ENCODE assay signal across 8 cellular contexts in the genomic region with DNA sequence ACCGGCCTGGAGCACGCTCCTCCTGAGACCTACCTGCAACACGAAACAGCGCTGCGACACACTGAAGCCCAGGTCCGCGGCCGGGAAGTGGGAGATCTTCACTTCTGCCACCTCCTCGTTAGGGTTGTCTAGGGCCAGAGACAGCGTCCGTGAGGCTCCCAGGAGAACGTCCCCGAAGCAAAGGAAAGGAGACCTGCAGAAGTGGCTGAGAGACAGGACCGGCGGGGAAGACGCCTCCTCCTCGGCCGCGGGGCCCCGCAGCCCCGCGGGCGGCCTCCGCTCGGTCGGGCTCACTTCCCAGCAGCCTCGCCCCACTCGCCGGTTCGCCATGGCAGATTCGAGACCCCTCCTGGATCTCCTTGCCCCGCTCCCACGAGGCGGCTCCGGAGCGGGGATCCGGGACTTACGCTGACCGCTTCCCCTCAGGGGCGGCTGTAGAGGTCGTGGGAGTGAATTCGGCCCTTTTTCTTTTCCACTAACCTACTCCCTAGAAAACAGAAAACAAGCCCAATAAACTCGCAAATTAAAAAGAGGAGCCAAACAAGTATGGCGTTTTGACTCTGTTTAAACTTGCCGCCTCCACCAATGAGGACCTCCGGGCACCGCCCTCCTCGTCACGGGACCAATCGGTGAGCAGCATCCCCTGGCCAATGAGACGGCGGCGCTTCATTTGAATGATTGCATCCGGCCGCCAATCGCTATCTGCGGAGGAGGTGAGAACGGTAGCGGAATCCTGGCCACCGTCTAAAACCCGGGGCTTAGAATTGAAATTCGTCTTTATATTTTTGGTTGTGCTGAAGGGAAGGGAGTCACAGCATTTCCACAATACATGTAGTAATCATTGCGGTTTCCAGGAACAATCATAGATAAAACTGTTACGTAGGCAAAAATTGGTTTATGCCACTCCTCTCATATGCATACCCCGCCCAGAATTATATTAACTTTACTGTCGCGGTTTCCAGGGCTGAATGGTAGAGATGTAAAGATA. TPM values are rescaled to one million over a fixed set of nuclear protein-coding genes. Genes with fewer than 3 reads are reported as not detected.
DNase-seq lines count a peak whose midpoint lies in the region; ATAC-seq, FAIRE-seq and TF ChIP-seq lines count a peak whose summit lies in the region.

A gene with protein sequence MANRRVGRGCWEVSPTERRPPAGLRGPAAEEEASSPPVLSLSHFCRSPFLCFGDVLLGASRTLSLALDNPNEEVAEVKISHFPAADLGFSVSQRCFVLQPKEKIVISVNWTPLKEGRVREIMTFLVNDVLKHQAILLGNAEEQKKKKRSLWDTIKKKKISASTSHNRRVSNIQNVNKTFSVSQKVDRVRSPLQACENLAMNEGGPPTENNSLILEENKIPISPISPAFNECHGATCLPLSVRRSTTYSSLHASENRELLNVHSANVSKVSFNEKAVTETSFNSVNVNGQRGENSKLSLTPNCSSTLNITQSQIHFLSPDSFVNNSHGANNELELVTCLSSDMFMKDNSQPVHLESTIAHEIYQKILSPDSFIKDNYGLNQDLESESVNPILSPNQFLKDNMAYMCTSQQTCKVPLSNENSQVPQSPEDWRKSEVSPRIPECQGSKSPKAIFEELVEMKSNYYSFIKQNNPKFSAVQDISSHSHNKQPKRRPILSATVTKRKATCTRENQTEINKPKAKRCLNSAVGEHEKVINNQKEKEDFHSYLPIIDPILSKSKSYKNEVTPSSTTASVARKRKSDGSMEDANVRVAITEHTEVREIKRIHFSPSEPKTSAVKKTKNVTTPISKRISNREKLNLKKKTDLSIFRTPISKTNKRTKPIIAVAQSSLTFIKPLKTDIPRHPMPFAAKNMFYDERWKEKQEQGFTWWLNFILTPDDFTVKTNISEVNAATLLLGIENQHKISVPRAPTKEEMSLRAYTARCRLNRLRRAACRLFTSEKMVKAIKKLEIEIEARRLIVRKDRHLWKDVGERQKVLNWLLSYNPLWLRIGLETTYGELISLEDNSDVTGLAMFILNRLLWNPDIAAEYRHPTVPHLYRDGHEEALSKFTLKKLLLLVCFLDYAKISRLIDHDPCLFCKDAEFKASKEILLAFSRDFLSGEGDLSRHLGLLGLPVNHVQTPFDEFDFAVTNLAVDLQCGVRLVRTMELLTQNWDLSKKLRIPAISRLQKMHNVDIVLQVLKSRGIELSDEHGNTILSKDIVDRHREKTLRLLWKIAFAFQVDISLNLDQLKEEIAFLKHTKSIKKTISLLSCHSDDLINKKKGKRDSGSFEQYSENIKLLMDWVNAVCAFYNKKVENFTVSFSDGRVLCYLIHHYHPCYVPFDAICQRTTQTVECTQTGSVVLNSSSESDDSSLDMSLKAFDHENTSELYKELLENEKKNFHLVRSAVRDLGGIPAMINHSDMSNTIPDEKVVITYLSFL (N-terminal part only) (minus strand): TSS at position 562 of the 988 bp plus-strand sequence. CDS start 232 bp downstream, at position 330.

- no peaks in the 10 kb centered on the region for H3K4me1 ChIP-seq in small intestine (ENCODE audit: control insufficient read depth in 2 of 2, insufficient read depth in 1 of 2, low read depth in 1 of 2, low read length in 1 of 2)

- in situ Hi-C loops in GM18951 (cut with MboI; ENCODE audit: low sequenced_read_pairs, unreplicated experiment) = no loop called here

- H3K27ac ChIP-seq in WERI-Rb-1 (peak within 1 kb of the TSS; percentile 97), small intestine (ENCODE audit: low read depth in 1 of 2, low read length in 1 of 2) (peak within 1 kb of the TSS in 1 of 2 donors; percentile 54)

- peak within 1 kb of the TSS; percentile 83 for H3K4me3 ChIP-seq in WERI-Rb-1 (ENCODE audit: low read depth, low read length)
- peak within 1 kb of the TSS; percentile 76 for H3K4me3 ChIP-seq in bronchial epithelial cell (ENCODE audit: low read depth, low read length)
- peak within 1 kb of the TSS; percentile 61 to 70 for H3K4me3 ChIP-seq in small intestine (ENCODE audit: low read depth in 1 of 2, low read length in 2 of 2)

- TF ChIP-seq POLR2A in GM18951 (IDR thresholded peaks at IDR 0.05; ENCODE audit: extremely low read depth, insufficient read depth, insufficient read length) = peak; percentile 42

- TF ChIP-seq CTCF in WERI-Rb-1 (IDR thresholded peaks at IDR 0.05; ENCODE audit: low read depth, low read length) = no peak
- no peak for TF ChIP-seq CTCF in bronchial epithelial cell (IDR thresholded peaks at IDR 0.05; ENCODE audit: insufficient read depth, low read length, severe bottlenecking)

- DNase-seq in AG08395 (ENCODE audit: low spot score) = peak; percentile 97
- peak; percentile 93 for DNase-seq in NCI-H2227 treated with DMSO at 0.1 percent for 48 hours (lab: John Stamatoyannopoulos, UW)
- peak; percentile 100 for DNase-seq in WERI-Rb-1
- DNase-seq in bronchial epithelial cell (ENCODE audit: low read depth) = peak; percentile 87
- peak; percentile 92 for DNase-seq in iPS-NIHi11 (ENCODE audit: low spot score)
- peak; percentile 95 for DNase-seq in small intestine

- no peaks in the 10 kb centered on the region for H3K9me3 ChIP-seq in WERI-Rb-1 (ENCODE audit: severe bottlenecking)
- no peaks in the 10 kb centered on the region for H3K9me3 ChIP-seq in small intestine (ENCODE audit: control insufficient read depth, low read depth)

- ATAC-seq in HG03175 (IDR thresholded peaks at IDR 0.05; ENCODE audit: unreplicated experiment) = peak; percentile 99

- WGBS in small intestine, 3 donors = 0% methylated on average over 63 to 67 of the region's 67 CpGs

- FAIRE-seq in bronchial epithelial cell (lab: Jason Lieb, UNC) (no peak), small intestine (lab: Jason Lieb, UNC) (no peak)

- H3K27me3 ChIP-seq in WERI-Rb-1 (ENCODE audit: insufficient read depth, low read depth, severe bottlenecking) (no peaks in the 10 kb centered on the region), bronchial epithelial cell (ENCODE audit: control insufficient read depth, insufficient read depth, low read length) (no peaks in the 10 kb centered on the region), small intestine (ENCODE audit: control insufficient read depth in 2 of 2, insufficient read depth in 2 of 2, low read length in 2 of 2) (no peaks in the 10 kb centered on the region)

- H3K36me3 ChIP-seq in WERI-Rb-1 = peaks cover 31% of the 10 kb centered on the region
- H3K36me3 ChIP-seq in bronchial epithelial cell (ENCODE audit: control insufficient read depth, insufficient read depth, low read length) = no peaks in the 10 kb centered on the region
- H3K36me3 ChIP-seq in small intestine (ENCODE audit: control insufficient read depth in 2 of 2, insufficient read depth in 2 of 2, low read length in 2 of 2) = no peaks in the 10 kb centered on the region

RNA-seq across cellular contexts. Expression of the gene that starts here (rescaled TPM):
- 0.26 and 0.77 TPM in 2 replicates for total RNA-seq in bronchial epithelial cell
- 1 to 10 TPM in 1 of 3 donors, under 1 TPM in 2; 0.27 to 7.4 (median 0.67) TPM for polyA plus RNA-seq in small intestine

Comparison
In these comparisons a context has a peak if more than half of its experiments do, and no peak if none do; other contexts are left out.
1. Peak in DNase-seq and H3K4me3 ChIP-seq in bronchial epithelial cell; RNA of the gene not detected or under 1 TPM.